In the genomic region with DNA sequence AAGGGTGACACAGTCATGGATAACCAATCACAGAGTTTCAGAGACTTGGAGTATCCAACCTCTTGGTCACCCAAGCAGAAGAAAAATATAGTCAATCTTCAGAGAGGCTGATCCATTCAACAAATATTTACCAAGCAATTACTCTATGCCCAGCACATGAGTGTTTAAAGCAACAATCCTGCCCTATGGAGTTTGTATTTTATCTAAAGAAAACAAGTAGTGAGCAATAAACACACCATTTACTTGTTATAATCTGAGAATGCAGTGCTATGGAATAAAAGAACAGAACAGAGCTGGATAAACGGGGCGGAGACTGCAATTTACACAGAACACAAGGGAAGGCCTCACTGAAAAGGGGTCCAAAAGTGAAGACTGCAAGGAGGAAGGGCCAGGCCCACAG, we compare ENCODE assay signal across 22 cellular contexts.
A peak's percentile ranks its signal among the peaks of the same experiment; 100 is the strongest.
DNase-seq lines count a peak whose midpoint lies in the region; ATAC-seq and TF ChIP-seq lines count a peak whose summit lies in the region.
"Had no signal": no experiment of that assay in that cellular context is flagged by ENCODE, and none has a peak within 500 bp of the region (broad histone marks: within the 10 kb centered on the region; RNA-seq: fewer than 3 reads in every experiment).

No MANE protein-coding gene starts in this region.

- peaks cover 61% of the 10 kb centered on the region for H3K79me2 ChIP-seq in PC-3 (ENCODE audit: low read length)

- 0 out of 2 replicates have a peak, but pooled peaks cover 4% of the 10 kb centered on the region for H4K20me1 ChIP-seq in PC-3 (ENCODE audit: low read length)

- no peak for TF ChIP-seq CTCF in PC-3 (conservative IDR thresholded peaks at IDR 0.05; ENCODE audit: low read depth, low read length)
- TF ChIP-seq CTCF in nephron progenitor cell (IDR thresholded peaks at IDR 0.05): no peak

- H3K27me3 ChIP-seq in PC-3 (ENCODE audit: low read length) (no peaks in the 10 kb centered on the region), H7 (ENCODE audit: control insufficient read depth, insufficient read depth, low read length) (no peaks in the 10 kb centered on the region)
- H3K27me3 ChIP-seq: tibial nerve had no signal

- H3K36me3 ChIP-seq in PC-3 (ENCODE audit: low read depth, low read length) (no peaks in the 10 kb centered on the region), H7 (replicated peaks; ENCODE audit: control insufficient read depth, insufficient read depth, low read length) (no peaks in the 10 kb centered on the region)
- H3K36me3 ChIP-seq: lower lobe of right lung, prostate gland, tibial nerve had no signal

- peak; percentile 56 for ATAC-seq in PC-3
- ATAC-seq in HG03280 (IDR thresholded peaks at IDR 0.05; ENCODE audit: unreplicated experiment): no peak
- ATAC-seq: stimulated activated naive B cell treated with anti-CD40 and anti-IgM and Interleukin-4, amounts not matched to agents 10 μg/mL and 1 μg/mL and 100 μg/mL, for 72 hours had no signal

- no peak overlapping the region for H2AFZ ChIP-seq in PC-3 (ENCODE audit: low read length)

- H3K27ac ChIP-seq in PC-3 (ENCODE audit: low read length): no peak overlapping the region
- H3K27ac ChIP-seq: lower lobe of right lung, prostate gland, SK-N-MC, tibial nerve had no signal

- peaks cover 68% of the 10 kb centered on the region for H3K4me1 Mint-ChIP-seq in nephron progenitor cell
- H3K4me1 Mint-ChIP-seq: stimulated activated naive B cell treated with anti-CD40 and anti-IgM and Interleukin-4, amounts not matched to agents 10 μg/mL and 1 μg/mL and 100 μg/mL, for 72 hours had no signal

- H3K4me2 ChIP-seq in PC-3 (ENCODE audit: low read length): no peak overlapping the region

- no peaks in the 10 kb centered on the region for H3K9me3 ChIP-seq in PC-3 (ENCODE audit: low read length)
- H3K9me3 ChIP-seq: lower lobe of right lung, prostate gland, tibial nerve had no signal

- in situ Hi-C loops in Caki2 (cut with HindIII; ENCODE audit: low pct_unique_long_range_greater_than_20kb, low sequenced_read_pairs): no loop called here

- DNase-seq in Caki2 (ENCODE audit: low read depth): peak; percentile 30
- DNase-seq in NCI-H1417 treated with DMSO at 0.1 percent for 48 hours (lab: John Stamatoyannopoulos, UW): peak; percentile 53
- peak; percentile 34 for DNase-seq in PC-3
- DNase-seq in nephron progenitor cell: no peak
- no peak for DNase-seq in H7
- DNase-seq in KG1 (lab: John Stamatoyannopoulos, UW): no peak
- no peak for DNase-seq in SIG-M5 (lab: John Stamatoyannopoulos, UW)
- DNase-seq: activated CD4-positive, CD25-positive, alpha-beta regulatory T cell treated with anti-CD3 and anti-CD28 coated beads, Interleukin-2, amount 50 U/mL, for 72 hours; activated naive CD8-positive, alpha-beta T cell treated with anti-CD3 and anti-CD28 coated beads for 36 hours; CD4-positive, alpha-beta T cell; effector CD4-positive, alpha-beta T cell; foreskin melanocyte; hippocampal formation; lower lobe of right lung; NK-92 treated with Interleukin-12 subunit alpha and Interleukin-12 subunit beta, amount 100 ng/mL, for 24 hours; stimulated activated CD4-positive, alpha-beta T cell treated with anti-CD3 and anti-CD28 coated beads, Interleukin-2, amount 100 ng/mL, for 24 hours; stimulated activated naive B cell treated with anti-CD40 and anti-IgM and Interleukin-4, amounts not matched to agents 10 μg/mL and 1 μg/mL and 100 μg/mL, for 72 hours; T1000 had no signal

- 0 out of 2 replicates have a peak, but pooled peaks cover 1% of the 10 kb centered on the region for H3K9me2 ChIP-seq in PC-3 (replicated peaks; ENCODE audit: low read length)

- H3K9me3 Mint-ChIP-seq in nephron progenitor cell: no peaks in the 10 kb centered on the region
- H3K9me3 Mint-ChIP-seq: activated naive CD8-positive, alpha-beta T cell treated with anti-CD3 and anti-CD28 coated beads for 36 hours; CD4-positive, alpha-beta T cell had no signal

- H3K27ac Mint-ChIP-seq in nephron progenitor cell: peak overlapping the region; percentile 49
- H3K27ac Mint-ChIP-seq: activated naive CD8-positive, alpha-beta T cell treated with anti-CD3 and anti-CD28 coated beads for 36 hours; CD4-positive, alpha-beta T cell; stimulated activated naive B cell treated with anti-CD40 and anti-IgM and Interleukin-4, amounts not matched to agents 10 μg/mL and 1 μg/mL and 100 μg/mL, for 72 hours had no signal

- peak overlapping the region; percentile 1 for H3K4me3 Mint-ChIP-seq in nephron progenitor cell
- H3K4me3 Mint-ChIP-seq: activated naive CD8-positive, alpha-beta T cell treated with anti-CD3 and anti-CD28 coated beads for 36 hours; CD4-positive, alpha-beta T cell; stimulated activated naive B cell treated with anti-CD40 and anti-IgM and Interleukin-4, amounts not matched to agents 10 μg/mL and 1 μg/mL and 100 μg/mL, for 72 hours had no signal

- no peaks in the 10 kb centered on the region for H3F3A ChIP-seq in PC-3 (ENCODE audit: low read length, unreplicated experiment)

- H3K27me3 Mint-ChIP-seq in nephron progenitor cell (ENCODE audit: low read depth, poor library complexity): no peaks in the 10 kb centered on the region
- H3K27me3 Mint-ChIP-seq: CD4-positive, alpha-beta T cell had no signal

- H3K9ac ChIP-seq in PC-3 (ENCODE audit: low read length): no peak overlapping the region

- POLR2A ChIA-PET in PC-3 (lab: Charles Lee; ENCODE audit: unreplicated experiment): interaction anchor here (0.6 kb wide), 1 partner anchor 81 kb away, joined by 3 read pairs; no protein-coding TSS in a partner anchor

- H3K4me3 ChIP-seq in PC-3 (ENCODE audit: low read length) (no peak overlapping the region), H7 (ENCODE audit: insufficient read depth, low read depth, low read length) (no peak overlapping the region)
- H3K4me3 ChIP-seq: lower lobe of right lung, prostate gland, SK-N-MC, tibial nerve had no signal

- CTCF ChIA-PET in PC-3 (lab: Charles Lee): no interaction called here

- BruUV-seq in PC-3 (replicated peaks; lab: Mats Ljungman, UMichigan): no TSS peak

- H3K36me3 Mint-ChIP-seq in nephron progenitor cell (ENCODE audit: low read depth): peaks cover 6% of the 10 kb centered on the region
- H3K36me3 Mint-ChIP-seq: activated naive CD8-positive, alpha-beta T cell treated with anti-CD3 and anti-CD28 coated beads for 36 hours; stimulated activated naive B cell treated with anti-CD40 and anti-IgM and Interleukin-4, amounts not matched to agents 10 μg/mL and 1 μg/mL and 100 μg/mL, for 72 hours had no signal

- H3K4me1 ChIP-seq in PC-3 (ENCODE audit: insufficient read depth, low read length): peaks cover 37% of the 10 kb centered on the region

- intact Hi-C loops in PC-3 (cut with micrococcal nuclease): no loop called here

Comparison
In these comparisons a context has a peak if more than half of its experiments do, and no peak if none do; other contexts are left out.
1. DNase-seq: peak in Caki2 (single experiment), NCI-H1417 treated with DMSO at 0.1 percent for 48 hours (single experiment) and PC-3 (single experiment); none in nephron progenitor cell (single experiment), H7 (single experiment), KG1 (single experiment) and SIG-M5 (single experiment).